In genomic region chr1:79929356-79929755, GRCh38 we compare ENCODE assay signal across 20 cellular contexts.
A peak's percentile ranks its signal among the peaks of the same experiment; 100 is the strongest.
DNase-seq lines count a peak whose midpoint lies in the region; ATAC-seq, FAIRE-seq and TF ChIP-seq lines count a peak whose summit lies in the region.
"Had no signal": no experiment of that assay in that cellular context is flagged by ENCODE, and none has a peak within 500 bp of the region (broad histone marks: within the 10 kb centered on the region; RNA-seq: fewer than 3 reads in every experiment).

No MANE protein-coding gene starts in this region.

- H3K27me3 ChIP-seq in GM23248 (replicated peaks; ENCODE audit: insufficient read depth) (no peaks in the 10 kb centered on the region), bronchial epithelial cell (ENCODE audit: control insufficient read depth, insufficient read depth, low read length) (no peaks in the 10 kb centered on the region), foreskin keratinocyte (no peaks in the 10 kb centered on the region), testis (no peaks in the 10 kb centered on the region)
- H3K27me3 ChIP-seq: Peyer's patch had no signal

- 59 to 66% methylated on average over 2 of the region's 2 CpGs for WGBS in GM23248 (ENCODE audit: low coverage in 1 of 2, low lambda C conversion rate in 2 of 2, missing lambda C conversion rate in 2 of 2), 2 experiments
- WGBS in testis, 2 donors, result 93% methylated on average over 2 of the region's 2 CpGs

- no peaks in the 10 kb centered on the region for H3K79me2 ChIP-seq in GM23248 (ENCODE audit: insufficient read depth)

- peak; percentile 85 for ATAC-seq in foreskin keratinocyte
- ATAC-seq in GM21619 (IDR thresholded peaks at IDR 0.05; ENCODE audit: unreplicated experiment), result no peak

- no peaks in the 10 kb centered on the region for H3K9me2 ChIP-seq in GM23248 (ENCODE audit: insufficient read depth)

- no peak for TF ChIP-seq POLR2A in testis (IDR thresholded peaks at IDR 0.05)

- no peaks in the 10 kb centered on the region for H3K4me1 ChIP-seq in GM23248 (ENCODE audit: insufficient read depth)
- no peaks in the 10 kb centered on the region for H3K4me1 ChIP-seq in foreskin keratinocyte
- H3K4me1 ChIP-seq in testis, result no peaks in the 10 kb centered on the region
- H3K4me1 ChIP-seq: Peyer's patch had no signal

- intact Hi-C loops in testis (cut with DNase I; ENCODE audit: low total_unique reads), result no loop called here

- H3K36me3 ChIP-seq in GM23248 (ENCODE audit: low read depth) (no peaks in the 10 kb centered on the region), bronchial epithelial cell (ENCODE audit: control insufficient read depth, insufficient read depth, low read length) (no peaks in the 10 kb centered on the region), testis (ENCODE audit: low read depth, missing control alignments) (no peaks in the 10 kb centered on the region)
- H3K36me3 ChIP-seq: Peyer's patch had no signal

- H2AFZ ChIP-seq in GM23248, result no peak overlapping the region

- TF ChIP-seq CTCF in bronchial epithelial cell (IDR thresholded peaks at IDR 0.05; ENCODE audit: insufficient read depth, low read length, severe bottlenecking), result no peak
- no peak for TF ChIP-seq CTCF in foreskin keratinocyte (conservative IDR thresholded peaks at IDR 0.05)
- TF ChIP-seq CTCF in testis (IDR thresholded peaks at IDR 0.05), result no peak

- DNase-seq in GM23248 (peak; percentile 5), NCI-H226 (peak; percentile 65), bronchial epithelial cell (ENCODE audit: low read depth) (peak; percentile 64), foreskin keratinocyte (peak; percentile 32 to 68), testis (no peak)
- DNase-seq in activated CD8-positive, alpha-beta memory T cell treated with anti-CD3 and anti-CD28 coated beads for 24 hours, result no peak
- DNase-seq: H9, KBM-7, NCI-H1417 treated with DMSO at 0.1 percent for 48 hours, NCI-H1930, NCI-H2171 treated with DMSO at 0.1 percent for 48 hours, NCI-H510A treated with DMSO at 0.1 percent for 48 hours, NCI-H82, Peyer's patch, Right ventricle myocardium superior had no signal

- no peak overlapping the region for H3K4me2 ChIP-seq in GM23248 (ENCODE audit: unreplicated experiment)

- H3K9me3 ChIP-seq in GM23248 (ENCODE audit: low read depth), result no peaks in the 10 kb centered on the region
- no peaks in the 10 kb centered on the region for H3K9me3 ChIP-seq in testis
- H3K9me3 ChIP-seq: Peyer's patch had no signal

- no peaks in the 10 kb centered on the region for H4K20me1 ChIP-seq in GM23248 (ENCODE audit: insufficient read depth)

- H3K27ac ChIP-seq in GM23248, result no peak overlapping the region
- no peak overlapping the region for H3K27ac ChIP-seq in foreskin keratinocyte
- H3K27ac ChIP-seq in testis, result no peak overlapping the region
- H3K27ac ChIP-seq: C4-2B, HL-60, Peyer's patch, SK-N-MC had no signal

- H3K9ac ChIP-seq in GM23248, result no peak overlapping the region

- in situ Hi-C loops in GM23248 (cut with MboI), result no loop called here

- no peak for FAIRE-seq in bronchial epithelial cell (lab: Jason Lieb, UNC)
- FAIRE-seq: GM12892 had no signal

- no peaks in the 10 kb centered on the region for H3F3A ChIP-seq in GM23248 (ENCODE audit: insufficient read depth)

- H3K4me3 ChIP-seq in GM23248 (no peak overlapping the region), bronchial epithelial cell (ENCODE audit: low read depth, low read length) (no peak overlapping the region), testis (no peak overlapping the region)
- H3K4me3 ChIP-seq: Peyer's patch, SK-N-MC had no signal

Comparison
In these comparisons a context has a peak if more than half of its experiments do, and no peak if none do; other contexts are left out.
1. DNase-seq: peak in GM23248 (single experiment), NCI-H226 (single experiment), bronchial epithelial cell (single experiment) and foreskin keratinocyte (2 of 2); none in testis (single experiment) and activated CD8-positive, alpha-beta memory T cell treated with anti-CD3 and anti-CD28 coated beads for 24 hours (single experiment).